Comparison of ENCODE assay signal across 22 cellular contexts in the genomic region with DNA sequence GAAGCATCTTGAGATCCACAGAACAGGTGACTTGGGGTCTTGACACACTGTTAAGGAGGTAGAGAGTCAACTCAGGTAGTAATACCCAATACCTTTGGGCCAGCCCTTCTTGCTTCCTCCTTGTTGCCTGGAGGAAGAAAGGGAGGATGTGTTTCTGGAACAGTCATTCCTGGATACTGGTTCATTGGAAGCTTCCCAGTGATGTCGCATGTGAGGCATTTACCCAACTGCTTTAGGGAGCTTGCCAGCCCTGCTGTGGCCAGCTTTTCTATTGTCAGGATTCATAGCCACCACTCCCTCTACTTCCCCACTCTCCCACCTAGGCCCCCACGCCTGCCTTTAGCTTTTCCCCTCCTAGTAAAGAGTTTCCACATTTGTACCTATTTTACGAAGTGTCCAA.
"Had no signal": no experiment of that assay in that cellular context is flagged by ENCODE, and none has a peak within 500 bp of the region (broad histone marks: within the 10 kb centered on the region; RNA-seq: fewer than 3 reads in every experiment).

No MANE protein-coding gene starts in this region.

- H3K4me3 ChIP-seq: gastroesophageal sphincter, heart right ventricle, left ventricle myocardium inferior, pancreas, psoas muscle, right atrium auricular region, upper lobe of right lung had no signal

- H3K36me3 ChIP-seq: gastroesophageal sphincter, heart right ventricle, left ventricle myocardium inferior, pancreas, right atrium auricular region, upper lobe of right lung had no signal

- DNase-seq: activated CD4-positive, alpha-beta T cell treated with anti-CD3 and anti-CD28 coated beads for 1 hour; activated CD4-positive, alpha-beta T cell treated with anti-CD3 and anti-CD28 coated beads, Interleukin-2, amount 50 U/mL, for 1 hour; activated CD8-positive, alpha-beta T cell treated with anti-CD3 and anti-CD28 coated beads, Interleukin-2, amount 10 ng/mL, durations not matched to agents 7 days and 5 days; activated gamma-delta T cell; activated naive CD4-positive, alpha-beta T cell treated with anti-CD3 and anti-CD28 coated beads, Interleukin-2, amount 50 U/mL, for 16 hours; activated naive CD8-positive, alpha-beta T cell treated with anti-CD3 and anti-CD28 coated beads, Interleukin-2, amount 50 U/mL, for 24 hours; anterior cingulate cortex; caudate nucleus; effector CD4-positive, alpha-beta T cell; erythroblast; heart right ventricle; kidney glomerular epithelial cell; left ventricle myocardium inferior; midbrain; pancreas; psoas muscle; stimulated activated CD4-positive, alpha-beta T cell treated with anti-CD3 and anti-CD28 coated beads, Interleukin-4, amount 100 ng/mL, for 24 hours; stimulated activated naive CD4-positive, alpha-beta T cell treated with Interleukin-2 at 50 U/mL for 16 hours; upper lobe of right lung had no signal

- H3K27me3 ChIP-seq: gastroesophageal sphincter, heart right ventricle, pancreas, right atrium auricular region, upper lobe of right lung had no signal

- FAIRE-seq: endometrium had no signal

- H3K27ac ChIP-seq: gastroesophageal sphincter, heart right ventricle, left ventricle myocardium inferior, pancreas, psoas muscle, right atrium auricular region, upper lobe of right lung had no signal

- ATAC-seq: activated CD8-positive, alpha-beta T cell treated with anti-CD3 and anti-CD28 coated beads, Interleukin-2, amount 10 ng/mL, durations not matched to agents 7 days and 5 days; activated naive CD8-positive, alpha-beta T cell treated with anti-CD3 and anti-CD28 coated beads, Interleukin-2, amount 50 U/mL, for 24 hours; gastroesophageal sphincter; heart right ventricle; pancreas; psoas muscle; upper lobe of right lung had no signal

- H3K4me1 ChIP-seq: gastroesophageal sphincter, heart right ventricle, left ventricle myocardium inferior, pancreas, psoas muscle, right atrium auricular region, upper lobe of right lung had no signal

- H3K9me3 ChIP-seq: gastroesophageal sphincter, left ventricle myocardium inferior, pancreas, psoas muscle, upper lobe of right lung had no signal
